Comparison of ENCODE assay signal across 1 cellular context in genomic region chr7:88664630-88665233, GRCh38.
TF ChIP-seq lines count a peak whose summit lies in the region.

No MANE protein-coding gene starts in this region.

TF ChIP-seq in HepG2, 621 proteins besides CTCF, POLR2A, EP300 and RAD21 (continued from another document):
- no peak for TF ChIP-seq ZNF142 (CRISPR knock-in tag; IDR thresholded peaks at IDR 0.05)
- no peak for TF ChIP-seq FUBP1 (CRISPR knock-in tag; IDR thresholded peaks at IDR 0.05; ENCODE audit: borderline replicate concordance)
